8 cellular contexts compared by ENCODE assay signal in the genomic region with DNA sequence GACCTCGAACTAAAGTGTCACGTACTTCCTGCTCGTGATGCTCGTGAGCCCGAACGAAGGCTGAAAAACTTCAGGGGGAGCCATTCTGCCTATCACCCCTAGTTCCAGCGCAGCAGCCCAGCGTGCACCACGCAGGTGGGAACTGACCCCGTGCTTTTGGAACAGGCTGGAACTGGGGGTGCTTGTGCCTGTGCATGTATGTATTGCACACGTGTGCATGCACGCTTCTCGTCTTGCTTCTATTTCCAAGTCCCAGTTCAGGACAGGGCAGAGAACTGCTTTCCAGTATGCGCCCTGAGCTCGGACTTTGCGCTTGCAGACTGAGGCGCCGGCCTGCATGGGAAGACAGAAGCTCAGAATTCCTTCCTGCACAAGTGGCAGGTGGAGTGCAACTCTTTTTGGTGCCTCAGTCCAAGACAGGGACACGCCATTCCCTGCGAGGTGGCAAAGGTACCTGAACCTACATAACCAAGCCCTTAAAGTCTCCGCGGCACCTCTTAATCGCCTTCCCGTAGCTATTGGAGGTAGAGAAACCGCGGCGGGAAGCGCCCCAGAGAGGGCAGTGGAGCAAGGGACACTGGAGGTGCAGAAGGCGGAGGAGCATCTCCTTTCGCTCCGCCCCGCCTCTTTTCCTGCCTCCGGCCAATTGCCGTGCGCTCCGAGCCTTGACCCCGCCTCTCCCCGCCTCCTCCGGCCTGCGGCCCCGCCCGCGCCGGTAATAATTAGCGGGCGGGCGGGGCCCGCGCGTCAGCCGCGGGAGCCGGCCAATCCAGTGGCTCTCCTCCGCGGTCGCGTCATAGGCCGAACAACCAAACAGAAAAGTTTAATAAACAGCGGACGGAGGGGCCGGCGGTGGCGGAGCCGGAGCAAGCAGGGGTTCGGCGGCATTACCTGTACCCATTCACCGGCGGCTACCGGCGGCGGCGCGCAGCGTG. TPM values are rescaled to one million over a fixed set of nuclear protein-coding genes. Genes with fewer than 3 reads are reported as not detected.
DNase-seq lines count a peak whose midpoint lies in the region; ATAC-seq lines count a peak whose summit lies in the region.

ZFAND6 (plus strand) TSS at position 826 of the 935 bp plus-strand sequence. CDS start 60,669 bp downstream, outside the sequence.

- CTCF ChIA-PET in activated CD4-positive, alpha-beta T cell treated with anti-CD3 and anti-CD28 coated beads, Interleukin-2, amount 10 ng/mL, durations not matched to agents 7 days and 5 days (lab: Charles Lee), result interaction anchor here (0.9 to 1.5 kb wide), 3 partner anchors 10 to 101 kb away, joined by 3 to 5 read pairs (median 3); no protein-coding TSS in a partner anchor

- peak within 1 kb of the TSS; percentile 87 for H3K4me3 Mint-ChIP-seq in activated CD4-positive, alpha-beta T cell treated with anti-CD3 and anti-CD28 coated beads, Interleukin-2, amount 10 ng/mL, durations not matched to agents 7 days and 5 days

- POLR2A ChIA-PET in activated CD4-positive, alpha-beta T cell treated with anti-CD3 and anti-CD28 coated beads, Interleukin-2, amount 10 ng/mL, durations not matched to agents 7 days and 5 days (lab: Charles Lee), result no interaction called here

- H3K4me1 Mint-ChIP-seq in activated CD4-positive, alpha-beta T cell treated with anti-CD3 and anti-CD28 coated beads, Interleukin-2, amount 10 ng/mL, durations not matched to agents 7 days and 5 days, result peaks cover 44% of the 10 kb centered on the region

- peaks cover 2% of the 10 kb centered on the region for H3K36me3 Mint-ChIP-seq in activated CD4-positive, alpha-beta T cell treated with anti-CD3 and anti-CD28 coated beads, Interleukin-2, amount 10 ng/mL, durations not matched to agents 7 days and 5 days (ENCODE audit: low read depth)

- H3K9me3 Mint-ChIP-seq in activated CD4-positive, alpha-beta T cell treated with anti-CD3 and anti-CD28 coated beads, Interleukin-2, amount 10 ng/mL, durations not matched to agents 7 days and 5 days, result no peaks in the 10 kb centered on the region

- DNase-seq in C1 segment of cervical spinal cord (lab: John Stamatoyannopoulos, UW) (peak; percentile 70 to 97 (median 91)), NCI-H69 (lab: John Stamatoyannopoulos, UW) (peak; percentile 94), cortex of kidney (lab: John Stamatoyannopoulos, UW) (peak; percentile 90), left lobe of liver (ENCODE audit: low spot score) (peak; percentile 98)
- peak; percentile 95 for DNase-seq in activated CD4-positive, alpha-beta T cell treated with anti-CD3 and anti-CD28 coated beads, Interleukin-2, amount 10 ng/mL, durations not matched to agents 7 days and 5 days
- peak; percentile 91 for DNase-seq in stimulated activated CD4-positive, alpha-beta T cell treated with anti-CD3 and anti-CD28 coated beads, Interleukin-2, amount 100 ng/mL, for 4 hours (ENCODE audit: low read depth)

- H3K27me3 Mint-ChIP-seq in activated CD4-positive, alpha-beta T cell treated with anti-CD3 and anti-CD28 coated beads, Interleukin-2, amount 10 ng/mL, durations not matched to agents 7 days and 5 days, result peaks cover 6% of the 10 kb centered on the region

- peak within 1 kb of the TSS; percentile 97 for H3K27ac Mint-ChIP-seq in activated CD4-positive, alpha-beta T cell treated with anti-CD3 and anti-CD28 coated beads, Interleukin-2, amount 10 ng/mL, durations not matched to agents 7 days and 5 days

- ATAC-seq in GM19328 (IDR thresholded peaks at IDR 0.05; ENCODE audit: unreplicated experiment), result peak; percentile 67
- ATAC-seq in HG03520 (IDR thresholded peaks at IDR 0.05; ENCODE audit: unreplicated experiment), result peak; percentile 66
- peak; percentile 93 for ATAC-seq in left lobe of liver

RNA-seq across cellular contexts. Expression of gene ZFAND6, which starts in this region (rescaled TPM):
- total RNA-seq in activated CD4-positive, alpha-beta T cell treated with anti-CD3 and anti-CD28 coated beads, Interleukin-2, amount 10 ng/mL, durations not matched to agents 7 days and 5 days, result 10 to 100 TPM; 49.3 to 56.4 TPM
- 36.4 TPM for total RNA-seq in left lobe of liver

Comparison
In these comparisons a context has a peak if more than half of its experiments do, and no peak if none do; other contexts are left out.
1. Peak in every context shown above with its lines: DNase-seq and ATAC-seq.